In the genomic region with DNA sequence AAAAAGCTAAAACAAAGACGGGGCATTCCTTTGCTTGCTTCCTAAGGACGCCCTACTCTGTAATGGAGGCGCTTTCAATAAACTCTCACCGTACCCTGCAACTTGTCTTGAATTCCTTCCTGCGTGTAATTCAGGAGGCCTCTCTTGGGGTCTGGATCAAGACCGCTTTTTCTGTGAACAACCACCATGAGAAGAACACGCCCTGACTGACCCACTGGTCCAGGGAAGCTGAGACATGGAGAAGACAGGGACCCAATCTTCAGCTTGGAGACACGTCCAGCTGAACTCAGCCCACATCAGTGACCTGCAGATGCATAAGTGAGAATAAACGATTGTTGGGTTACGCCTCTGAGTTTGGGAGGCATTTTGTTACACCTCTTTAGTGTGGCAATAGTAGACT, we compare ENCODE assay signal across 1 cellular context.
TF ChIP-seq lines count a peak whose summit lies in the region.

No MANE protein-coding gene starts in this region.

TF ChIP-seq in HCT116, 20 proteins besides CTCF, POLR2A, EP300 and RAD21:
- TF ChIP-seq REST (IDR thresholded peaks at IDR 0.05; ENCODE audit: low read depth) = no peak
- TF ChIP-seq POLR2AphosphoS5 (IDR thresholded peaks at IDR 0.05; ENCODE audit: low read depth, low read length) = no peak
- no peak for TF ChIP-seq EGR1 (IDR thresholded peaks at IDR 0.05; ENCODE audit: low read depth)
- no peak for TF ChIP-seq TCF7L2 (IDR thresholded peaks at IDR 0.05; ENCODE audit: borderline replicate concordance, extremely low read depth, insufficient read depth, insufficient read length)
- no peak for TF ChIP-seq ZBTB33 (IDR thresholded peaks at IDR 0.05; ENCODE audit: extremely low read depth, insufficient replicate concordance, low read length)
TF ChIP-seq in HCT116: peak in this region for 0.
